8 cellular contexts compared by ENCODE assay signal in the genomic region with DNA sequence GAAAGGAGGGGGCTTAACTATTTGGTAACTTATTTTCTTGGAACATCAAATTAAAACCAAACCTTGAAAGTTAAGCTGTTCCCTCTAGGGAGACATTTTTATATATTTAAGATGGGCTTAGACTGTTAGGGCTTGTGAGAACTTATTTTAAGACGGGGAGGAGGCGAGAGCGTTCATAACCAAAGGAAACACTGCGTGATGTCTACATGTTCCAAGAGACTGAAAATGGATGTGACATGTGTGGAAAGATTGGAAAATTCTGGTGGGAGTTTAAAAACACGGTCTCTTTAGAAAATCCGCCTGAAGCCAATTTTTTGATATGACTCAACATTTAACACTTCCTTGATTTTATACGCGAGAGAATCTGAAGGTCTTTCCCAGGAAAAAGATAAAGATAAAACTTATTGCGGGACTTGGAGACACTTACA. TPM values are rescaled to one million over a fixed set of nuclear protein-coding genes. Genes with fewer than 3 reads are reported as not detected.
DNase-seq lines count a peak whose midpoint lies in the region; ATAC-seq lines count a peak whose summit lies in the region.

No MANE protein-coding gene starts in this region.

- H3K36me3 ChIP-seq in subcutaneous abdominal adipose tissue (ENCODE audit: control insufficient read depth in 5 of 5, insufficient read depth in 5 of 5, low read length in 5 of 5), result peaks cover 0 to 21% (median 14%) of the 10 kb centered on the region in 5 donors

- H3K9me3 Mint-ChIP-seq in activated naive CD4-positive, alpha-beta T cell treated with anti-CD3 and anti-CD28 coated beads, Interleukin-2, amount 50 U/mL, for 24 hours, result no peaks in the 10 kb centered on the region

- H3K4me1 ChIP-seq in subcutaneous abdominal adipose tissue (ENCODE audit: control insufficient read depth in 5 of 5, insufficient read depth in 5 of 5, low read length in 5 of 5), result peaks cover 0 to 38% (median 29%) of the 10 kb centered on the region in 5 donors

- peak overlapping the region; percentile 93 to 98 (median 96) for H3K9ac ChIP-seq in subcutaneous abdominal adipose tissue (ENCODE audit: low read length in 5 of 5)

- H3K27me3 Mint-ChIP-seq in activated naive CD4-positive, alpha-beta T cell treated with anti-CD3 and anti-CD28 coated beads, Interleukin-2, amount 50 U/mL, for 24 hours, result no peaks in the 10 kb centered on the region

- ATAC-seq in left colon, result no peak

- peak overlapping the region; percentile 100 for H3K4me3 Mint-ChIP-seq in activated naive CD4-positive, alpha-beta T cell treated with anti-CD3 and anti-CD28 coated beads, Interleukin-2, amount 50 U/mL, for 24 hours

- peaks cover 52% of the 10 kb centered on the region for H3K4me1 Mint-ChIP-seq in activated naive CD4-positive, alpha-beta T cell treated with anti-CD3 and anti-CD28 coated beads, Interleukin-2, amount 50 U/mL, for 24 hours

- intact Hi-C loops in left colon (cut with DNase I, micrococcal nuclease), result no loop called here

- no peaks in the 10 kb centered on the region for H3K27me3 ChIP-seq in subcutaneous abdominal adipose tissue (ENCODE audit: control insufficient read depth in 5 of 5, insufficient read depth in 4 of 5, low read length in 5 of 5)

- no peaks in the 10 kb centered on the region for H3K9me3 ChIP-seq in subcutaneous abdominal adipose tissue (ENCODE audit: control insufficient read depth in 5 of 5, low read length in 5 of 5)

- peak overlapping the region; percentile 99 for H3K27ac ChIP-seq in subcutaneous abdominal adipose tissue (ENCODE audit: low read depth, low read length)

- peak overlapping the region; percentile 82 to 97 (median 93) for H3K4me3 ChIP-seq in subcutaneous abdominal adipose tissue (ENCODE audit: low read depth in 1 of 5, low read length in 5 of 5)

- H3K27ac Mint-ChIP-seq in activated naive CD4-positive, alpha-beta T cell treated with anti-CD3 and anti-CD28 coated beads, Interleukin-2, amount 50 U/mL, for 24 hours, result peak overlapping the region; percentile 100

- DNase-seq in activated naive CD4-positive, alpha-beta T cell treated with anti-CD3 and anti-CD28 coated beads, Interleukin-2, amount 50 U/mL, for 16 hours, result no peak
- DNase-seq in amniotic epithelial cell (ENCODE audit: low read depth) (peak; percentile 47), inferior parietal cortex (ENCODE audit: extremely low spot score) (peak; percentile 64), SKM-1 (lab: John Stamatoyannopoulos, UW; ENCODE audit: unreplicated experiment) (no peak), amniotic stem cell (lab: John Stamatoyannopoulos, UW) (no peak), left colon (no peak)

- H3K36me3 Mint-ChIP-seq in activated naive CD4-positive, alpha-beta T cell treated with anti-CD3 and anti-CD28 coated beads, Interleukin-2, amount 50 U/mL, for 24 hours, result peaks cover 20% of the 10 kb centered on the region

RNA-seq across cellular contexts. Expression of gene PNRC2, which starts 0.7 kb away (rescaled TPM):
- 100 to 1,000 TPM; 111 to 156 TPM for total RNA-seq in left colon

RNA-seq across cellular contexts. Expression of gene SRSF10, which starts 19.8 kb away (rescaled TPM):
- total RNA-seq in left colon, result 10 to 100 TPM; 66.5 to 84.0 TPM

RNA-seq across cellular contexts. Expression of gene CNR2, which starts 47.1 kb away (rescaled TPM):
- under 1 TPM; 0.09 to 0.39 TPM for total RNA-seq in left colon

Comparison
In these comparisons a context has a peak if more than half of its experiments do, and no peak if none do; other contexts are left out.
1. DNase-seq: peak in amniotic epithelial cell (single experiment) and inferior parietal cortex (single experiment); none in activated naive CD4-positive, alpha-beta T cell treated with anti-CD3 and anti-CD28 coated beads, Interleukin-2, amount 50 U/mL, for 16 hours (single experiment), SKM-1 (single experiment), amniotic stem cell (single experiment) and left colon (0 of 2).